8 cellular contexts compared by ENCODE assay signal in the genomic region with DNA sequence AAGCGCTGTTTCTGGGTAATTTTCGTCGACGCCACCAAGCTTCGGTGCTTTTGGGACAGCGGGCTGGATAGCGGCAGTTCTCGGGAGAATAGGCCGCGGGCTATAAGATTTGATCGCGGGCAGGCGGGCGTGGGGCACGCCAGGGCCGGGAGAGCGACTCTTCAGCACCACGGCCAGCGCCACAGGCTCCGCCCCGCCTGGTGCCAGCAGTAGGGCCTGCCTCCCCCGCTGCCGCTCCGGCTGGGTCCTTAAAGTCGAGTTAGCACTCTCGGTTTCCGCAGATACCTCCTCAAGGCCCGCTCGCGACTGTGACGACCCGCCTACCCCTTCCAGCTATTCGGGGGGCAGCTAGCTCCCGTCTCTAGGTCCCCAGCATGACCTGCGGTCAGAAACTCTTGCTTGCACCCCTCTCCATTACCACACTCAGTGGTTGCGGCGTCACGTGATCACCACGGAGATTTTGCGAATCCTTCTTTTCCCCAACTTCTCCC. TPM values are rescaled to one million over a fixed set of nuclear protein-coding genes. Genes with fewer than 3 reads are reported as not detected.
DNase-seq lines count a peak whose midpoint lies in the region; ATAC-seq and TF ChIP-seq lines count a peak whose summit lies in the region.

No MANE protein-coding gene starts in this region.

- peaks cover 57% of the 10 kb centered on the region for H3K27me3 ChIP-seq in kidney epithelial cell (ENCODE audit: control insufficient read depth, insufficient read depth, low read length)

- H3K4me3 ChIP-seq in kidney epithelial cell (ENCODE audit: low read depth, low read length): no peak overlapping the region

- DNase-seq in NCI-H748 treated with DMSO at 0.1 percent for 48 hours (lab: John Stamatoyannopoulos, UW) (peak; percentile 42), amniotic epithelial cell (ENCODE audit: low read depth) (peak; percentile 5), kidney epithelial cell (ENCODE audit: low read depth) (peak; percentile 21), SKM-1 treated with dmso at 0.1 percent for 144 hours (lab: John Stamatoyannopoulos, UW; ENCODE audit: unreplicated experiment) (no peak)
- DNase-seq in stimulated activated CD4-positive, alpha-beta T cell treated with anti-CD3 and anti-CD28 coated beads, TNF-alpha, amount 100 ng/mL, for 48 hours (ENCODE audit: low read depth in 3 of 3): peak; percentile 21 to 46 (median 39)

- ATAC-seq in GM19468 (IDR thresholded peaks at IDR 0.05; ENCODE audit: extremely low read depth, unreplicated experiment) (peak; percentile 76), GM18858 (IDR thresholded peaks at IDR 0.05; ENCODE audit: unreplicated experiment) (no peak), GM18867 (IDR thresholded peaks at IDR 0.05; ENCODE audit: unreplicated experiment) (no peak)

- no peak for TF ChIP-seq CTCF in kidney epithelial cell (IDR thresholded peaks at IDR 0.05; ENCODE audit: insufficient read depth, low read length, poor library complexity, severe bottlenecking)

- no peaks in the 10 kb centered on the region for H3K36me3 ChIP-seq in kidney epithelial cell (ENCODE audit: control insufficient read depth, insufficient read depth, low read length)

RNA-seq across cellular contexts. Expression of a gene that starts 9.4 kb away (rescaled TPM):
- total RNA-seq in kidney epithelial cell: not detected in 2 replicates
